ENCODE assay signal across 31 cellular contexts in genomic region chr6:43896474-43896873, GRCh38.
"Had no signal": no experiment of that assay in that cellular context is flagged by ENCODE, and none has a peak within 500 bp of the region (broad histone marks: within the 10 kb centered on the region; RNA-seq: fewer than 3 reads in every experiment).

No MANE protein-coding gene starts in this region.

- H3K4me2 ChIP-seq: KMS-11, PC-9 had no signal

- H3K9ac ChIP-seq: KMS-11 had no signal

- H2AFZ ChIP-seq: PC-9 had no signal

- H3K36me3 ChIP-seq: brain microvascular endothelial cell, WERI-Rb-1 had no signal

- DNase-seq: activated CD4-positive, alpha-beta memory T cell treated with anti-CD3 and anti-CD28 coated beads, Interleukin-2, amount 10 ng/mL, durations not matched to agents 7 days and 5 days; activated CD4-positive, alpha-beta T cell treated with anti-CD3 and anti-CD28 coated beads for 1 hour; activated CD4-positive, alpha-beta T cell treated with anti-CD3 and anti-CD28 coated beads for 48 hours; activated CD4-positive, CD25-positive, alpha-beta regulatory T cell; activated CD8-positive, alpha-beta memory T cell treated with anti-CD3 and anti-CD28 coated beads for 24 hours; activated CD8-positive, alpha-beta memory T cell treated with anti-CD3 and anti-CD28 coated beads, Interleukin-2, amount 10 ng/mL, durations not matched to agents 7 days and 5 days; activated CD8-positive, alpha-beta memory T cell treated with anti-CD3 and anti-CD28 coated beads, Interleukin-2, amount 50 U/mL, for 48 hours; activated effector memory CD4-positive, alpha-beta T cell treated with Interleukin-2 at 50 U/mL for 16 hours; activated naive CD4-positive, alpha-beta T cell treated with anti-CD3 and anti-CD28 coated beads, Interleukin-2, amount 10 ng/mL, durations not matched to agents 7 days and 5 days; activated naive CD8-positive, alpha-beta T cell treated with anti-CD3 and anti-CD28 coated beads, Interleukin-2, amount 50 U/mL, for 24 hours; activated T-cell treated with anti-CD3 and anti-CD28 coated beads, Interleukin-2, amount 50 U/mL, for 48 hours; anterior cingulate cortex; brain microvascular endothelial cell; NCI-H1048; NCI-H1417; NCI-H146; NCI-H187; NCI-H2029 treated with DMSO at 0.1 percent for 48 hours; NCI-H2107; NCI-H2171; NCI-H510A; NCI-H526; NCI-H748 treated with DMSO at 0.1 percent for 48 hours; NK-92 treated with Interleukin-12 subunit alpha and Interleukin-12 subunit beta, amount 100 ng/mL, for 24 hours; PC-9; SIG-M5; T1000; WERI-Rb-1 had no signal

- H3K4me3 ChIP-seq: PC-9 had no signal

- H3K27ac ChIP-seq: brain microvascular endothelial cell, KMS-11, PC-9, RWPE1, WERI-Rb-1 had no signal

- ATAC-seq: activated CD8-positive, alpha-beta memory T cell treated with anti-CD3 and anti-CD28 coated beads, Interleukin-2, amount 10 ng/mL, durations not matched to agents 7 days and 5 days; activated naive CD8-positive, alpha-beta T cell treated with anti-CD3 and anti-CD28 coated beads, Interleukin-2, amount 50 U/mL, for 24 hours; Right ventricle myocardium inferior had no signal

- H3K27me3 ChIP-seq: brain microvascular endothelial cell had no signal
